ENCODE assay signal across 14 cellular contexts in the genomic region with DNA sequence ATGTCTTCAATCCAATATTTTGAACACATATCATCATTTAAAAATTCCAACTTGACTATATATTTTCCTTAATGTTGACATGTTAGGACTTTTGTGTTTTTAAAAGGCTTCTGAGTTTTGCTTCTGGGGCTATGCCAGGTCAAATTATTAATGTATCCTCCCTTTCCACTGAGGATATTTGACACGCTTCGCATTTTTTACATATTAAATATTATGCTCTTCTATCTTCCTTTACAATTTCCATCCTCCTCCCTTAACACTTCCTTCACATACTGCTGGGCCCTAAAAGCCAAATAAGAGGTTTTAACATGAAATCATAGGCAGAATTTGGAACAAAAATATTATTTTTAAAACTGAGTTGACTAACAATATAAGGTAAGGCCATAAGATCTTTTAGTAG. TPM values are rescaled to one million over a fixed set of nuclear protein-coding genes. Genes with fewer than 3 reads are reported as not detected.
"Had no signal": no experiment of that assay in that cellular context is flagged by ENCODE, and none has a peak within 500 bp of the region (broad histone marks: within the 10 kb centered on the region; RNA-seq: fewer than 3 reads in every experiment).

No MANE protein-coding gene starts in this region.

- H3K27ac Mint-ChIP-seq: activated B cell treated with CpG ODN at 0.5 μM for 24 hours; activated CD4-positive, alpha-beta T cell treated with anti-CD3 and anti-CD28 coated beads, Interleukin-2, amount 10 ng/mL, durations not matched to agents 24 days and 14 days; activated naive CD4-positive, alpha-beta T cell treated with anti-CD3 and anti-CD28 coated beads for 36 hours; activated T-helper 17 cell treated with anti-CD3 and anti-CD28 coated beads, Interleukin-2, amount 50 U/mL, for 72 hours; immature natural killer cell; stimulated activated naive B cell treated with anti-CD40 and anti-IgM and Interleukin-4, amounts not matched to agents 10 μg/mL and 1 μg/mL and 100 μg/mL, for 72 hours; T-helper 17 cell had no signal

- H3K4me1 Mint-ChIP-seq: activated B cell treated with CpG ODN at 0.5 μM for 24 hours; activated CD4-positive, alpha-beta T cell treated with anti-CD3 and anti-CD28 coated beads, Interleukin-2, amount 10 ng/mL, durations not matched to agents 24 days and 14 days; activated T-helper 17 cell treated with anti-CD3 and anti-CD28 coated beads, Interleukin-2, amount 50 U/mL, for 72 hours; immature natural killer cell; stimulated activated naive B cell treated with anti-CD40 and anti-IgM and Interleukin-4, amounts not matched to agents 10 μg/mL and 1 μg/mL and 100 μg/mL, for 72 hours; T-helper 17 cell had no signal

- H3K4me3 ChIP-seq: pancreas had no signal

- H3K4me3 Mint-ChIP-seq: activated B cell treated with CpG ODN at 0.5 μM for 24 hours; activated CD4-positive, alpha-beta T cell treated with anti-CD3 and anti-CD28 coated beads, Interleukin-2, amount 10 ng/mL, durations not matched to agents 24 days and 14 days; activated naive CD4-positive, alpha-beta T cell treated with anti-CD3 and anti-CD28 coated beads for 36 hours; activated T-helper 17 cell treated with anti-CD3 and anti-CD28 coated beads, Interleukin-2, amount 50 U/mL, for 72 hours; immature natural killer cell; stimulated activated naive B cell treated with anti-CD40 and anti-IgM and Interleukin-4, amounts not matched to agents 10 μg/mL and 1 μg/mL and 100 μg/mL, for 72 hours; T-helper 17 cell had no signal

- H3K27me3 ChIP-seq: pancreas had no signal

- H3K36me3 Mint-ChIP-seq: immature natural killer cell; stimulated activated naive B cell treated with anti-CD40 and anti-IgM and Interleukin-4, amounts not matched to agents 10 μg/mL and 1 μg/mL and 100 μg/mL, for 72 hours had no signal

- H3K9me3 Mint-ChIP-seq: activated B cell treated with CpG ODN at 0.5 μM for 24 hours; activated CD4-positive, alpha-beta T cell treated with anti-CD3 and anti-CD28 coated beads, Interleukin-2, amount 10 ng/mL, durations not matched to agents 24 days and 14 days; activated naive CD4-positive, alpha-beta T cell treated with anti-CD3 and anti-CD28 coated beads for 36 hours; activated T-helper 17 cell treated with anti-CD3 and anti-CD28 coated beads, Interleukin-2, amount 50 U/mL, for 72 hours had no signal

- H3K27ac ChIP-seq: pancreas had no signal

- ATAC-seq: activated T-helper 17 cell treated with anti-CD3 and anti-CD28 coated beads, Interleukin-2, amount 50 U/mL, for 72 hours; pancreas; stimulated activated naive B cell treated with anti-CD40 and anti-IgM and Interleukin-4, amounts not matched to agents 10 μg/mL and 1 μg/mL and 100 μg/mL, for 72 hours; T-helper 17 cell had no signal

- DNase-seq: activated B cell treated with CpG ODN at 0.5 μM for 24 hours; activated CD4-positive, alpha-beta T cell treated with anti-CD3 and anti-CD28 coated beads, Interleukin-2, amount 10 ng/mL, durations not matched to agents 24 days and 14 days; activated CD8-positive, alpha-beta memory T cell treated with anti-CD3 and anti-CD28 coated beads for 24 hours; activated naive CD4-positive, alpha-beta T cell treated with anti-CD3 and anti-CD28 coated beads for 36 hours; activated T-cell treated with anti-CD3 and anti-CD28 coated beads for 4 hours; dermis blood vessel endothelial cell; glutamatergic neuron; immature natural killer cell; left cardiac atrium; pancreas; stimulated activated CD4-positive, alpha-beta T cell treated with anti-CD3 and anti-CD28 coated beads, Interleukin-1b, Interleukin-23, amount 100 ng/mL, for 48 hours; stimulated activated naive B cell treated with anti-CD40 and anti-IgM and Interleukin-4, amounts not matched to agents 10 μg/mL and 1 μg/mL and 100 μg/mL, for 72 hours; T-helper 17 cell had no signal

- H3K36me3 ChIP-seq: pancreas had no signal

- H3K9me3 ChIP-seq: pancreas had no signal

RNA-seq across cellular contexts. Expression of a gene that starts 20.5 kb away (rescaled TPM):
- total RNA-seq: activated B cell treated with CpG ODN at 0.5 μM for 24 hours; activated CD4-positive, alpha-beta T cell treated with anti-CD3 and anti-CD28 coated beads, Interleukin-2, amount 10 ng/mL, durations not matched to agents 24 days and 14 days; activated naive CD4-positive, alpha-beta T cell treated with anti-CD3 and anti-CD28 coated beads for 36 hours; activated T-helper 17 cell treated with anti-CD3 and anti-CD28 coated beads, Interleukin-2, amount 50 U/mL, for 72 hours; T-helper 17 cell had no signal
